Comparison of ENCODE assay signal across 10 cellular contexts in the genomic region with DNA sequence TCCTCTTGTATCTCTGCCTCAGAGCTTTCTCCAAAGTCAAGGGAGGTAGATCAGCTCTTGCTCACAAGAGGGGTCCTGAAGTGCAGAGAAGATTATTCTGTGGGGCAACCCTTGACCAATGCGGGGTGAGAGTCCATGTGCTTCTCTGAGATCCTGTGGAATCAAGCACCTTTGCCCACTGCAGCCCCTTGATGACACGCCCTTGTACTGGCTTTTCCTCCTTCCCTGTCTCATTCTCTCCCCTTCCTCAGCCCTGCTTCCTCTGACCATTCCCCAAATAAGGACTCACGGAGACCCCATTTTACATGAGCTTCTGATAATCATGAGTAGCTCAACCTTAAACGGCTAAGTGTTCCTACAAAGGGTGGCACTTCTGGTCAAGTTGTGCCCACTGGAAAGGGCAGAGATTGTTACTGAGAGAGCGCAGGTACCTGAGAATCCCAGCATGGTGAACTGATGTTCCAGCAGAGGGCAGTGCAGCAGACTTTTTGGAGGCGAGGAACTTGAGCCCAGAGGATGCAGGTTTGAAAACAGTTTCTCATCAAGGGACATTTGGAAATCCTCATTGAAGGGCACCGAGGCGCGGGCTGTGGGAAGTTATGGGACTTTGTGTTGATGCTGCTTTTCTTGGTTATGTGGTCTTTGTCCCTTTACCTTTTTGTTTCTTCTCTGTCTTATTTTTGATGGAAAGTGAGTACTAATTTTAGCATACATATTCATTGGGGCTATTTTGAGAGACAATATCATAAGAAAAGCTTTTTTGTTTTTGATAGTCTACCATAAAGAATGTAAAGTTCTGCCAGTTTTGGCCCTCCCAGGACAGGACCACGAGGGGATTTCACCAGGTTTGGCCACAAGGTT.
DNase-seq lines count a peak whose midpoint lies in the region; TF ChIP-seq lines count a peak whose summit lies in the region.
"Had no signal": no experiment of that assay in that cellular context is flagged by ENCODE, and none has a peak within 500 bp of the region (broad histone marks: within the 10 kb centered on the region; RNA-seq: fewer than 3 reads in every experiment).

No MANE protein-coding gene starts in this region.

- H3K4me1 Mint-ChIP-seq in HFFc6 (ENCODE audit: low read depth) (no peaks in the 10 kb centered on the region), neural progenitor cell (peaks cover 10% of the 10 kb centered on the region)
- H3K4me1 Mint-ChIP-seq: CD4-positive, alpha-beta memory T cell; central memory CD8-positive, alpha-beta T cell had no signal

- H3K27ac Mint-ChIP-seq in HFFc6, result no peak overlapping the region
- no peak overlapping the region for H3K27ac Mint-ChIP-seq in neural progenitor cell

- H3K9me3 Mint-ChIP-seq in HFFc6 (peaks cover 25% of the 10 kb centered on the region), neural progenitor cell (peaks cover 3% of the 10 kb centered on the region)
- H3K9me3 Mint-ChIP-seq: CD4-positive, alpha-beta memory T cell; central memory CD8-positive, alpha-beta T cell had no signal

- no peak overlapping the region for H3K4me2 ChIP-seq in neural progenitor cell

- no peaks in the 10 kb centered on the region for H3K79me2 ChIP-seq in neural progenitor cell (ENCODE audit: low read depth)

- no peaks in the 10 kb centered on the region for H3K4me1 ChIP-seq in neural progenitor cell

- H3K9ac ChIP-seq in neural progenitor cell, result no peak overlapping the region

- no peaks in the 10 kb centered on the region for H4K20me1 ChIP-seq in neural progenitor cell (ENCODE audit: low read depth)

- no peaks in the 10 kb centered on the region for H3K27me3 Mint-ChIP-seq in HFFc6 (ENCODE audit: insufficient read depth)
- no peaks in the 10 kb centered on the region for H3K27me3 Mint-ChIP-seq in neural progenitor cell (ENCODE audit: insufficient read depth, low read depth)
- H3K27me3 Mint-ChIP-seq: central memory CD8-positive, alpha-beta T cell had no signal

- no peak overlapping the region for H3K27ac ChIP-seq in neural progenitor cell

- no peaks in the 10 kb centered on the region for H3K27me3 ChIP-seq in neural progenitor cell

- H3K36me3 Mint-ChIP-seq in HFFc6 (ENCODE audit: low read depth), result peaks cover 6% of the 10 kb centered on the region
- H3K36me3 Mint-ChIP-seq in neural progenitor cell, result no peaks in the 10 kb centered on the region
- H3K36me3 Mint-ChIP-seq: CD4-positive, alpha-beta memory T cell had no signal

- peak overlapping the region; percentile 73 for H2AFZ ChIP-seq in neural progenitor cell (replicated peaks)

- DNase-seq in NCI-H2171 treated with DMSO at 0.1 percent for 48 hours (lab: John Stamatoyannopoulos, UW), result peak; percentile 17
- DNase-seq in NCI-H2171 (lab: John Stamatoyannopoulos, UW), result no peak
- no peak for DNase-seq in HFFc6
- peak; percentile 22 for DNase-seq in NCI-H1417 treated with DMSO at 0.1 percent for 48 hours (lab: John Stamatoyannopoulos, UW)
- peak; percentile 3 to 8 for DNase-seq in activated CD4-positive, alpha-beta T cell treated with anti-CD3 and anti-CD28 coated beads, Interleukin-2, amount 50 U/mL, for 4 hours
- DNase-seq in fibroblast of peridontal ligament (ENCODE audit: extremely low read depth), result peak; percentile 66
- DNase-seq in neural progenitor cell (ENCODE audit: low spot score), result peak; percentile 81
- no peak for DNase-seq in mesenteric fat pad (ENCODE audit: low spot score)

- no peaks in the 10 kb centered on the region for H3F3A ChIP-seq in neural progenitor cell (ENCODE audit: low read depth)

- H3K9me3 ChIP-seq in neural progenitor cell (ENCODE audit: low read depth), result no peaks in the 10 kb centered on the region

- H3K36me3 ChIP-seq in neural progenitor cell, result no peaks in the 10 kb centered on the region

- peak; percentile 72 for TF ChIP-seq CTCF in HFFc6 (IDR thresholded peaks at IDR 0.05)
- TF ChIP-seq CTCF in neural progenitor cell (IDR thresholded peaks at IDR 0.05), result peak; percentile 79

- H3K4me3 ChIP-seq in neural progenitor cell, result no peak overlapping the region

- H3K4me3 Mint-ChIP-seq in HFFc6 (no peak overlapping the region), neural progenitor cell (no peak overlapping the region)
- H3K4me3 Mint-ChIP-seq: CD4-positive, alpha-beta memory T cell; central memory CD8-positive, alpha-beta T cell had no signal

Comparison
In these comparisons a context has a peak if more than half of its experiments do, and no peak if none do; other contexts are left out.
1. DNase-seq: peak in NCI-H2171 treated with DMSO at 0.1 percent for 48 hours (single experiment), NCI-H1417 treated with DMSO at 0.1 percent for 48 hours (single experiment), activated CD4-positive, alpha-beta T cell treated with anti-CD3 and anti-CD28 coated beads, Interleukin-2, amount 50 U/mL, for 4 hours (2 of 2), fibroblast of peridontal ligament (single experiment) and neural progenitor cell (single experiment); none in NCI-H2171 (single experiment), HFFc6 (single experiment) and mesenteric fat pad (single experiment).